1 cellular context compared by ENCODE assay signal in genomic region chr1:26692793-26693490, GRCh38.
TF ChIP-seq lines count a peak whose summit lies in the region.

No MANE protein-coding gene starts in this region.

TF ChIP-seq in HEK293, 187 proteins besides CTCF, POLR2A, EP300 and RAD21 (continued from another document):
- TF ChIP-seq HOXD13 (CRISPR knock-in tag; IDR thresholded peaks at IDR 0.05; ENCODE audit: borderline replicate concordance) (no peak), ZNF777 (tag by site-specific recombination; IDR thresholded peaks at IDR 0.05; ENCODE audit: borderline replicate concordance) (no peak), ZNF350 (tag by site-specific recombination; IDR thresholded peaks at IDR 0.05) (no peak), FEZF1 (tag by site-specific recombination; IDR thresholded peaks at IDR 0.05) (peak; percentile 100), ZNF391 (tag by site-specific recombination; IDR thresholded peaks at IDR 0.05; ENCODE audit: borderline replicate concordance, low read depth) (peak; percentile 68; the same call in 1 of the 2 replicates), ZNF266 (tag by site-specific recombination; IDR thresholded peaks at IDR 0.05; ENCODE audit: low read depth) (no peak), PBX3 (CRISPR knock-in tag; IDR thresholded peaks at IDR 0.05) (no peak; the same call in 1 of the 2 replicates), ZNF19 (tag by site-specific recombination; IDR thresholded peaks at IDR 0.05; ENCODE audit: low read depth) (no peak), REST (tag by site-specific recombination; IDR thresholded peaks at IDR 0.05) (peak; percentile 61; the same call in 1 of the 2 replicates), KLF9 (tag by site-specific recombination; IDR thresholded peaks at IDR 0.05; ENCODE audit: low read depth) (peak; percentile 75), ZNF280D (tag by site-specific recombination; IDR thresholded peaks at IDR 0.05) (peak; percentile 97; the same call in 1 of the 2 replicates), ZEB2 (tag by site-specific recombination; IDR thresholded peaks at IDR 0.05) (peak; percentile 95), ZNF660 (tag by site-specific recombination; IDR thresholded peaks at IDR 0.05) (peak; percentile 95), HIC1 (tag by site-specific recombination; IDR thresholded peaks at IDR 0.05) (peak; percentile 80), ZBTB8A (tag by site-specific recombination; IDR thresholded peaks at IDR 0.05) (peak; percentile 94), ZSCAN30 (tag by site-specific recombination; IDR thresholded peaks at IDR 0.05) (peak; percentile 86), SP3 (tag by site-specific recombination; IDR thresholded peaks at IDR 0.05) (peak; percentile 83), MZF1 (tag by site-specific recombination; IDR thresholded peaks at IDR 0.05; ENCODE audit: borderline replicate concordance) (no peak), BCL11B (tag by site-specific recombination; IDR thresholded peaks at IDR 0.05; ENCODE audit: low read depth) (peak; percentile 52; the same call in 1 of the 2 replicates), ZNF248 (tag by site-specific recombination; IDR thresholded peaks at IDR 0.05) (no peak), ZNF16 (tag by site-specific recombination; IDR thresholded peaks at IDR 0.05; ENCODE audit: low read depth) (peak; percentile 48; the same call in 1 of the 2 replicates), ZNF155 (tag by site-specific recombination; IDR thresholded peaks at IDR 0.05) (no peak), ZNF624 (tag by site-specific recombination; IDR thresholded peaks at IDR 0.05) (no peak), ZNF354C (tag by site-specific recombination; IDR thresholded peaks at IDR 0.05; ENCODE audit: borderline replicate concordance, low read depth) (no peak), ZIC2 (tag by site-specific recombination; IDR thresholded peaks at IDR 0.05) (peak; percentile 48), ZNF830 (tag by site-specific recombination; IDR thresholded peaks at IDR 0.05; ENCODE audit: low read depth) (no peak), ZNF791 (tag by site-specific recombination; IDR thresholded peaks at IDR 0.05) (no peak), SP7 (tag by site-specific recombination; IDR thresholded peaks at IDR 0.05) (peak; percentile 85), GFI1B (tag by site-specific recombination; IDR thresholded peaks at IDR 0.05) (peak; percentile 22; the same call in 1 of the 2 replicates), ZNF701 (tag by site-specific recombination; IDR thresholded peaks at IDR 0.05) (no peak), ZNF426 (tag by site-specific recombination; IDR thresholded peaks at IDR 0.05) (no peak), ZNF132 (tag by site-specific recombination; IDR thresholded peaks at IDR 0.05; ENCODE audit: borderline replicate concordance) (no peak), ZNF202 (tag by site-specific recombination; IDR thresholded peaks at IDR 0.05; ENCODE audit: borderline replicate concordance) (no peak)
- TF ChIP-seq, protein P1, sequence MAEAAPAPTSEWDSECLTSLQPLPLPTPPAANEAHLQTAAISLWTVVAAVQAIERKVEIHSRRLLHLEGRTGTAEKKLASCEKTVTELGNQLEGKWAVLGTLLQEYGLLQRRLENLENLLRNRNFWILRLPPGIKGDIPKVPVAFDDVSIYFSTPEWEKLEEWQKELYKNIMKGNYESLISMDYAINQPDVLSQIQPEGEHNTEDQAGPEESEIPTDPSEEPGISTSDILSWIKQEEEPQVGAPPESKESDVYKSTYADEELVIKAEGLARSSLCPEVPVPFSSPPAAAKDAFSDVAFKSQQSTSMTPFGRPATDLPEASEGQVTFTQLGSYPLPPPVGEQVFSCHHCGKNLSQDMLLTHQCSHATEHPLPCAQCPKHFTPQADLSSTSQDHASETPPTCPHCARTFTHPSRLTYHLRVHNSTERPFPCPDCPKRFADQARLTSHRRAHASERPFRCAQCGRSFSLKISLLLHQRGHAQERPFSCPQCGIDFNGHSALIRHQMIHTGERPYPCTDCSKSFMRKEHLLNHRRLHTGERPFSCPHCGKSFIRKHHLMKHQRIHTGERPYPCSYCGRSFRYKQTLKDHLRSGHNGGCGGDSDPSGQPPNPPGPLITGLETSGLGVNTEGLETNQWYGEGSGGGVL (tag by site-specific recombination; IDR thresholded peaks at IDR 0.05), result peak; percentile 60; the same call in 1 of the 2 replicates
- TF ChIP-seq, protein P2, sequence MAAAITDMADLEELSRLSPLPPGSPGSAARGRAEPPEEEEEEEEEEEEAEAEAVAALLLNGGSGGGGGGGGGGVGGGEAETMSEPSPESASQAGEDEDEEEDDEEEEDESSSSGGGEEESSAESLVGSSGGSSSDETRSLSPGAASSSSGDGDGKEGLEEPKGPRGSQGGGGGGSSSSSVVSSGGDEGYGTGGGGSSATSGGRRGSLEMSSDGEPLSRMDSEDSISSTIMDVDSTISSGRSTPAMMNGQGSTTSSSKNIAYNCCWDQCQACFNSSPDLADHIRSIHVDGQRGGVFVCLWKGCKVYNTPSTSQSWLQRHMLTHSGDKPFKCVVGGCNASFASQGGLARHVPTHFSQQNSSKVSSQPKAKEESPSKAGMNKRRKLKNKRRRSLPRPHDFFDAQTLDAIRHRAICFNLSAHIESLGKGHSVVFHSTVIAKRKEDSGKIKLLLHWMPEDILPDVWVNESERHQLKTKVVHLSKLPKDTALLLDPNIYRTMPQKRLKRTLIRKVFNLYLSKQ (tag by site-specific recombination; IDR thresholded peaks at IDR 0.05; ENCODE audit: borderline replicate concordance), result no peak; the same call in 1 of the 2 replicates
- TF ChIP-seq, protein P3, sequence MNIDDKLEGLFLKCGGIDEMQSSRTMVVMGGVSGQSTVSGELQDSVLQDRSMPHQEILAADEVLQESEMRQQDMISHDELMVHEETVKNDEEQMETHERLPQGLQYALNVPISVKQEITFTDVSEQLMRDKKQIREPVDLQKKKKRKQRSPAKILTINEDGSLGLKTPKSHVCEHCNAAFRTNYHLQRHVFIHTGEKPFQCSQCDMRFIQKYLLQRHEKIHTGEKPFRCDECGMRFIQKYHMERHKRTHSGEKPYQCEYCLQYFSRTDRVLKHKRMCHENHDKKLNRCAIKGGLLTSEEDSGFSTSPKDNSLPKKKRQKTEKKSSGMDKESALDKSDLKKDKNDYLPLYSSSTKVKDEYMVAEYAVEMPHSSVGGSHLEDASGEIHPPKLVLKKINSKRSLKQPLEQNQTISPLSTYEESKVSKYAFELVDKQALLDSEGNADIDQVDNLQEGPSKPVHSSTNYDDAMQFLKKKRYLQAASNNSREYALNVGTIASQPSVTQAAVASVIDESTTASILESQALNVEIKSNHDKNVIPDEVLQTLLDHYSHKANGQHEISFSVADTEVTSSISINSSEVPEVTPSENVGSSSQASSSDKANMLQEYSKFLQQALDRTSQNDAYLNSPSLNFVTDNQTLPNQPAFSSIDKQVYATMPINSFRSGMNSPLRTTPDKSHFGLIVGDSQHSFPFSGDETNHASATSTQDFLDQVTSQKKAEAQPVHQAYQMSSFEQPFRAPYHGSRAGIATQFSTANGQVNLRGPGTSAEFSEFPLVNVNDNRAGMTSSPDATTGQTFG (tag by site-specific recombination; IDR thresholded peaks at IDR 0.05; ENCODE audit: borderline replicate concordance), result no peak
- TF ChIP-seq, protein P4, sequence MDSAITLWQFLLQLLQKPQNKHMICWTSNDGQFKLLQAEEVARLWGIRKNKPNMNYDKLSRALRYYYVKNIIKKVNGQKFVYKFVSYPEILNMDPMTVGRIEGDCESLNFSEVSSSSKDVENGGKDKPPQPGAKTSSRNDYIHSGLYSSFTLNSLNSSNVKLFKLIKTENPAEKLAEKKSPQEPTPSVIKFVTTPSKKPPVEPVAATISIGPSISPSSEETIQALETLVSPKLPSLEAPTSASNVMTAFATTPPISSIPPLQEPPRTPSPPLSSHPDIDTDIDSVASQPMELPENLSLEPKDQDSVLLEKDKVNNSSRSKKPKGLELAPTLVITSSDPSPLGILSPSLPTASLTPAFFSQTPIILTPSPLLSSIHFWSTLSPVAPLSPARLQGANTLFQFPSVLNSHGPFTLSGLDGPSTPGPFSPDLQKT (IDR thresholded peaks at IDR 0.05; ENCODE audit: borderline replicate concordance, low read depth, low read length), result no peak
- TF ChIP-seq, protein P5, sequence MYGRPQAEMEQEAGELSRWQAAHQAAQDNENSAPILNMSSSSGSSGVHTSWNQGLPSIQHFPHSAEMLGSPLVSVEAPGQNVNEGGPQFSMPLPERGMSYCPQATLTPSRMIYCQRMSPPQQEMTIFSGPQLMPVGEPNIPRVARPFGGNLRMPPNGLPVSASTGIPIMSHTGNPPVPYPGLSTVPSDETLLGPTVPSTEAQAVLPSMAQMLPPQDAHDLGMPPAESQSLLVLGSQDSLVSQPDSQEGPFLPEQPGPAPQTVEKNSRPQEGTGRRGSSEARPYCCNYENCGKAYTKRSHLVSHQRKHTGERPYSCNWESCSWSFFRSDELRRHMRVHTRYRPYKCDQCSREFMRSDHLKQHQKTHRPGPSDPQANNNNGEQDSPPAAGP (tag by site-specific recombination; IDR thresholded peaks at IDR 0.05), result peak; percentile 99
